ENCODE assay signal across 1 cellular context in genomic region chr12:65937181-65937641, GRCh38.
A peak's percentile ranks its signal among the peaks of the same experiment; 100 is the strongest.
TF ChIP-seq lines count a peak whose summit lies in the region.

No MANE protein-coding gene starts in this region.

TF ChIP-seq in HepG2, 621 proteins besides CTCF, POLR2A, EP300 and RAD21 (continued from another document and continues in another):
- TF ChIP-seq PRDM15 (CRISPR knock-in tag; IDR thresholded peaks at IDR 0.05) (no peak), THAP11 (CRISPR knock-in tag; IDR thresholded peaks at IDR 0.05) (no peak), SMARCE1 (IDR thresholded peaks at IDR 0.05; ENCODE audit: borderline replicate concordance) (no peak), TBP (CRISPR knock-in tag; IDR thresholded peaks at IDR 0.05) (no peak), MEF2D (CRISPR knock-in tag; IDR thresholded peaks at IDR 0.05) (no peak), ELF4 (CRISPR knock-in tag; IDR thresholded peaks at IDR 0.05; ENCODE audit: borderline replicate concordance) (no peak), RELA (CRISPR knock-in tag; IDR thresholded peaks at IDR 0.05) (no peak), ZBTB37 (CRISPR knock-in tag; IDR thresholded peaks at IDR 0.05) (no peak), PITX1 (CRISPR knock-in tag; IDR thresholded peaks at IDR 0.05) (no peak), ZBTB7B (CRISPR knock-in tag; IDR thresholded peaks at IDR 0.05) (no peak), MEIS1 (CRISPR knock-in tag; IDR thresholded peaks at IDR 0.05; ENCODE audit: borderline replicate concordance) (0 out of 2 replicates have a peak, but pooled peaks have one; percentile 54), EED (CRISPR knock-in tag; IDR thresholded peaks at IDR 0.05) (no peak), GATAD1 (CRISPR knock-in tag; IDR thresholded peaks at IDR 0.05) (no peak), EZH2 (conservative IDR thresholded peaks at IDR 0.05; ENCODE audit: low read depth, low read length) (no peak), ZC3H4 (CRISPR knock-in tag; IDR thresholded peaks at IDR 0.05; ENCODE audit: borderline replicate concordance) (no peak), KAT8 (CRISPR knock-in tag; IDR thresholded peaks at IDR 0.05) (0 out of 2 replicates have a peak, but pooled peaks have one; percentile 16), SCMH1 (CRISPR knock-in tag; IDR thresholded peaks at IDR 0.05; ENCODE audit: borderline replicate concordance) (no peak), SAFB2 (CRISPR knock-in tag; IDR thresholded peaks at IDR 0.05; ENCODE audit: borderline replicate concordance, low read depth) (no peak), ARNTL (CRISPR knock-in tag; IDR thresholded peaks at IDR 0.05) (0 out of 2 replicates have a peak, but pooled peaks have one; percentile 18), ZNF530 (CRISPR knock-in tag; IDR thresholded peaks at IDR 0.05; ENCODE audit: low read depth) (no peak), ZNF737 (CRISPR knock-in tag; IDR thresholded peaks at IDR 0.05; ENCODE audit: borderline replicate concordance) (no peak), ZFY (CRISPR knock-in tag; IDR thresholded peaks at IDR 0.05) (no peak), YY1 (IDR thresholded peaks at IDR 0.05; ENCODE audit: insufficient read depth, insufficient replicate concordance, low read depth, low read length) (peak; percentile 23), ZNF207 (IDR thresholded peaks at IDR 0.05; ENCODE audit: borderline replicate concordance) (no peak), HNRNPLL (IDR thresholded peaks at IDR 0.05; ENCODE audit: low read depth, low read length, poor library complexity, severe bottlenecking) (no peak), RXRB (CRISPR knock-in tag; IDR thresholded peaks at IDR 0.05; ENCODE audit: borderline replicate concordance) (peak; percentile 39; the same call in 1 of the 2 replicates), CBX5 (CRISPR knock-in tag; IDR thresholded peaks at IDR 0.05; ENCODE audit: borderline replicate concordance) (no peak), REST (IDR thresholded peaks at IDR 0.05; ENCODE audit: borderline replicate concordance in 1 of 2, low read depth in 1 of 2, low read length in 2 of 2) (no peak), SP140L (CRISPR knock-in tag; IDR thresholded peaks at IDR 0.05; ENCODE audit: borderline replicate concordance) (no peak), CREB3 (CRISPR knock-in tag; IDR thresholded peaks at IDR 0.05) (no peak; the same call in 1 of the 2 replicates), ZNF670 (CRISPR knock-in tag; IDR thresholded peaks at IDR 0.05; ENCODE audit: borderline replicate concordance) (no peak), RFX3 (CRISPR knock-in tag; IDR thresholded peaks at IDR 0.05) (no peak), ZNF609 (CRISPR knock-in tag; IDR thresholded peaks at IDR 0.05; ENCODE audit: borderline replicate concordance) (peak; percentile 43; the same call in 1 of the 2 replicates), ZNF749 (CRISPR knock-in tag; IDR thresholded peaks at IDR 0.05; ENCODE audit: borderline replicate concordance) (no peak), SKI (IDR thresholded peaks at IDR 0.05; ENCODE audit: partially characterized antibody) (no peak), SOX13 (IDR thresholded peaks at IDR 0.05) (no peak), SOX13 (CRISPR knock-in tag; conservative IDR thresholded peaks at IDR 0.05 in 1 of 2, IDR thresholded peaks at IDR 0.05 in 1 of 2) (peak in 1 of 2 experiments; percentile 86; a peak in 2 of 4 replicates), ZKSCAN1 (IDR thresholded peaks at IDR 0.05; ENCODE audit: low read length) (no peak), ZFYVE20 (CRISPR knock-in tag; IDR thresholded peaks at IDR 0.05; ENCODE audit: borderline replicate concordance, low read depth) (no peak), MBD4 (IDR thresholded peaks at IDR 0.05; ENCODE audit: borderline replicate concordance, low read length) (no peak; the same call in 1 of the 2 replicates), NRL (CRISPR knock-in tag; IDR thresholded peaks at IDR 0.05; ENCODE audit: borderline replicate concordance) (no peak), HNF1A (IDR thresholded peaks at IDR 0.05; ENCODE audit: low read depth) (no peak), HNF1A (CRISPR knock-in tag; IDR thresholded peaks at IDR 0.05; ENCODE audit: borderline replicate concordance) (peak; percentile 41; the same call in 1 of the 2 replicates), ZNF12 (CRISPR knock-in tag; IDR thresholded peaks at IDR 0.05) (peak; percentile 23; the same call in 1 of the 2 replicates)
